ENCODE assay signal across 1 cellular context in genomic region chr17:68205251-68205807, GRCh38.
TF ChIP-seq lines count a peak whose summit lies in the region.

No MANE protein-coding gene starts in this region.

TF ChIP-seq in HepG2, 621 proteins besides CTCF, POLR2A, EP300 and RAD21 (continued from another document and continues in another):
- TF ChIP-seq ZNF878 (CRISPR knock-in tag; IDR thresholded peaks at IDR 0.05) (peak; percentile 59; the same call in 1 of the 2 replicates), ATAD3A (CRISPR knock-in tag; IDR thresholded peaks at IDR 0.05) (no peak), HBP1 (CRISPR knock-in tag; IDR thresholded peaks at IDR 0.05; ENCODE audit: low read depth) (peak; percentile 83), KLF13 (CRISPR knock-in tag; IDR thresholded peaks at IDR 0.05) (no peak), MXI1 (IDR thresholded peaks at IDR 0.05; ENCODE audit: borderline replicate concordance, low read depth, low read length) (no peak; the same call in 2 of the 3 replicates), BRF2 (CRISPR knock-in tag; IDR thresholded peaks at IDR 0.05) (peak; percentile 75; the same call in 1 of the 2 replicates), MTF2 (CRISPR knock-in tag; IDR thresholded peaks at IDR 0.05; ENCODE audit: borderline replicate concordance) (no peak; the same call in 1 of the 2 replicates), SAFB2 (CRISPR knock-in tag; IDR thresholded peaks at IDR 0.05; ENCODE audit: borderline replicate concordance, low read depth) (no peak; the same call in 1 of the 2 replicates), ZNF136 (CRISPR knock-in tag; IDR thresholded peaks at IDR 0.05; ENCODE audit: low read depth) (no peak), TBX3 (IDR thresholded peaks at IDR 0.05; ENCODE audit: borderline replicate concordance) (no peak), GABPB1 (CRISPR knock-in tag; IDR thresholded peaks at IDR 0.05) (peak; percentile 77), ZFY (CRISPR knock-in tag; IDR thresholded peaks at IDR 0.05) (peak; percentile 78), ZNF605 (CRISPR knock-in tag; IDR thresholded peaks at IDR 0.05) (peak; percentile 60; the same call in 1 of the 2 replicates), ZKSCAN8 (CRISPR knock-in tag; IDR thresholded peaks at IDR 0.05; ENCODE audit: borderline replicate concordance) (no peak; the same call in 1 of the 2 replicates), ZNF383 (CRISPR knock-in tag; IDR thresholded peaks at IDR 0.05; ENCODE audit: borderline replicate concordance) (no peak), MIXL1 (CRISPR knock-in tag; IDR thresholded peaks at IDR 0.05) (peak; percentile 68), RNF2 (conservative IDR thresholded peaks at IDR 0.05; ENCODE audit: low read depth) (peak; percentile 82), KLF9 (CRISPR knock-in tag; IDR thresholded peaks at IDR 0.05; ENCODE audit: low read depth) (no peak), NR2C2 (CRISPR knock-in tag; IDR thresholded peaks at IDR 0.05; ENCODE audit: borderline replicate concordance) (no peak), HOXD1 (CRISPR knock-in tag; IDR thresholded peaks at IDR 0.05) (peak; percentile 46; the same call in 1 of the 2 replicates), GRHL1 (CRISPR knock-in tag; conservative IDR thresholded peaks at IDR 0.05) (no peak), ZNF543 (CRISPR knock-in tag; IDR thresholded peaks at IDR 0.05) (no peak; the same call in 1 of the 2 replicates), HDAC1 (CRISPR knock-in tag; IDR thresholded peaks at IDR 0.05) (peak; percentile 91), ZNF773 (CRISPR knock-in tag; IDR thresholded peaks at IDR 0.05; ENCODE audit: borderline replicate concordance) (no peak; the same call in 1 of the 2 replicates), FOXC1 (CRISPR knock-in tag; IDR thresholded peaks at IDR 0.05; ENCODE audit: borderline replicate concordance) (peak; percentile 82; the same call in 1 of the 2 replicates), ZNF737 (CRISPR knock-in tag; IDR thresholded peaks at IDR 0.05; ENCODE audit: borderline replicate concordance) (no peak), MYC (CRISPR knock-in tag; IDR thresholded peaks at IDR 0.05; ENCODE audit: borderline replicate concordance) (peak; percentile 88), RFX5 (IDR thresholded peaks at IDR 0.05; ENCODE audit: low read depth, low read length) (peak; percentile 33; the same call in 1 of the 2 replicates), POGK (CRISPR knock-in tag; conservative IDR thresholded peaks at IDR 0.05) (peak; percentile 86), HDAC2 (CRISPR knock-in tag; IDR thresholded peaks at IDR 0.05) (peak; percentile 77), JUNB (CRISPR knock-in tag; IDR thresholded peaks at IDR 0.05; ENCODE audit: borderline replicate concordance) (no peak)
- TF ChIP-seq, protein P1, sequence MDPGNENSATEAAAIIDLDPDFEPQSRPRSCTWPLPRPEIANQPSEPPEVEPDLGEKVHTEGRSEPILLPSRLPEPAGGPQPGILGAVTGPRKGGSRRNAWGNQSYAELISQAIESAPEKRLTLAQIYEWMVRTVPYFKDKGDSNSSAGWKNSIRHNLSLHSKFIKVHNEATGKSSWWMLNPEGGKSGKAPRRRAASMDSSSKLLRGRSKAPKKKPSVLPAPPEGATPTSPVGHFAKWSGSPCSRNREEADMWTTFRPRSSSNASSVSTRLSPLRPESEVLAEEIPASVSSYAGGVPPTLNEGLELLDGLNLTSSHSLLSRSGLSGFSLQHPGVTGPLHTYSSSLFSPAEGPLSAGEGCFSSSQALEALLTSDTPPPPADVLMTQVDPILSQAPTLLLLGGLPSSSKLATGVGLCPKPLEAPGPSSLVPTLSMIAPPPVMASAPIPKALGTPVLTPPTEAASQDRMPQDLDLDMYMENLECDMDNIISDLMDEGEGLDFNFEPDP (CRISPR knock-in tag; conservative IDR thresholded peaks at IDR 0.05) = no peak
- TF ChIP-seq, protein P2, sequence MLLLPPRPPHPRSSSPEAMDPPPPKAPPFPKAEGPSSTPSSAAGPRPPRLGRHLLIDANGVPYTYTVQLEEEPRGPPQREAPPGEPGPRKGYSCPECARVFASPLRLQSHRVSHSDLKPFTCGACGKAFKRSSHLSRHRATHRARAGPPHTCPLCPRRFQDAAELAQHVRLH (CRISPR knock-in tag; IDR thresholded peaks at IDR 0.05; ENCODE audit: borderline replicate concordance, low read depth) = peak; percentile 90; the same call in 1 of the 2 replicates
- TF ChIP-seq, protein P3, sequence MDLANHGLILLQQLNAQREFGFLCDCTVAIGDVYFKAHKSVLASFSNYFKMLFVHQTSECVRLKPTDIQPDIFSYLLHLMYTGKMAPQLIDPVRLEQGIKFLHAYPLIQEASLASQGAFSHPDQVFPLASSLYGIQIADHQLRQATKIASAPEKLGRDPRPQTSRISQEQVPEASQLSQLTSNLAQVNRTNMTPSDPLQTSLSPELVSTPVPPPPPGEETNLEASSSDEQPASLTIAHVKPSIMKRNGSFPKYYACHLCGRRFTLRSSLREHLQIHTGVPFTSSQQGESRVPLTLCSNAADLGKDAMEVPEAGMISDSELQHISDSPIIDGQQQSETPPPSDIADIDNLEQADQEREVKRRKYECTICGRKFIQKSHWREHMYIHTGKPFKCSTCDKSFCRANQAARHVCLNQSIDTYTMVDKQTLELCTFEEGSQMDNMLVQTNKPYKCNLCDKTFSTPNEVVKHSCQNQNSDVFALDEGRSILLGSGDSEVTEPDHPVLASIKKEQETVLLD (CRISPR knock-in tag; IDR thresholded peaks at IDR 0.05; ENCODE audit: low read depth) = 0 out of 2 replicates have a peak, but pooled peaks have one; percentile 61
- TF ChIP-seq, protein P4, sequence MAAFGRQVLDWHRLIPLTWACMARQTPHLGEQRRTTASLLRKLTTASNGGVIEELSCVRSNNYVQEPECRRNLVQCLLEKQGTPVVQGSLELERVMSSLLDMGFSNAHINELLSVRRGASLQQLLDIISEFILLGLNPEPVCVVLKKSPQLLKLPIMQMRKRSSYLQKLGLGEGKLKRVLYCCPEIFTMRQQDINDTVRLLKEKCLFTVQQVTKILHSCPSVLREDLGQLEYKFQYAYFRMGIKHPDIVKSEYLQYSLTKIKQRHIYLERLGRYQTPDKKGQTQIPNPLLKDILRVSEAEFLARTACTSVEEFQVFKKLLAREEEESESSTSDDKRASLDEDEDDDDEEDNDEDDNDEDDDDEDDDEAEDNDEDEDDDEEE (CRISPR knock-in tag; IDR thresholded peaks at IDR 0.05) = no peak
- TF ChIP-seq, protein P5, sequence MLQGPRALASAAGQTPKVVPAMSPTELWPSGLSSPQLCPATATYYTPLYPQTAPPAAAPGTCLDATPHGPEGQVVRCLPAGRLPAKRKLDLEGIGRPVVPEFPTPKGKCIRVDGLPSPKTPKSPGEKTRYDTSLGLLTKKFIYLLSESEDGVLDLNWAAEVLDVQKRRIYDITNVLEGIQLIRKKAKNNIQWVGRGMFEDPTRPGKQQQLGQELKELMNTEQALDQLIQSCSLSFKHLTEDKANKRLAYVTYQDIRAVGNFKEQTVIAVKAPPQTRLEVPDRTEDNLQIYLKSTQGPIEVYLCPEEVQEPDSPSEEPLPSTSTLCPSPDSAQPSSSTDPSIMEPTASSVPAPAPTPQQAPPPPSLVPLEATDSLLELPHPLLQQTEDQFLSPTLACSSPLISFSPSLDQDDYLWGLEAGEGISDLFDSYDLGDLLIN (CRISPR knock-in tag; IDR thresholded peaks at IDR 0.05; ENCODE audit: borderline replicate concordance) = no peak
- TF ChIP-seq, protein P6, sequence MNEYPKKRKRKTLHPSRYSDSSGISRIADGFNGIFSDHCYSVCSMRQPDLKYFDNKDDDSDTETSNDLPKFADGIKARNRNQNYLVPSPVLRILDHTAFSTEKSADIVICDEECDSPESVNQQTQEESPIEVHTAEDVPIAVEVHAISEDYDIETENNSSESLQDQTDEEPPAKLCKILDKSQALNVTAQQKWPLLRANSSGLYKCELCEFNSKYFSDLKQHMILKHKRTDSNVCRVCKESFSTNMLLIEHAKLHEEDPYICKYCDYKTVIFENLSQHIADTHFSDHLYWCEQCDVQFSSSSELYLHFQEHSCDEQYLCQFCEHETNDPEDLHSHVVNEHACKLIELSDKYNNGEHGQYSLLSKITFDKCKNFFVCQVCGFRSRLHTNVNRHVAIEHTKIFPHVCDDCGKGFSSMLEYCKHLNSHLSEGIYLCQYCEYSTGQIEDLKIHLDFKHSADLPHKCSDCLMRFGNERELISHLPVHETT (CRISPR knock-in tag; conservative IDR thresholded peaks at IDR 0.05) = peak; percentile 54; the same call in 1 of the 2 replicates
- TF ChIP-seq, protein P7, sequence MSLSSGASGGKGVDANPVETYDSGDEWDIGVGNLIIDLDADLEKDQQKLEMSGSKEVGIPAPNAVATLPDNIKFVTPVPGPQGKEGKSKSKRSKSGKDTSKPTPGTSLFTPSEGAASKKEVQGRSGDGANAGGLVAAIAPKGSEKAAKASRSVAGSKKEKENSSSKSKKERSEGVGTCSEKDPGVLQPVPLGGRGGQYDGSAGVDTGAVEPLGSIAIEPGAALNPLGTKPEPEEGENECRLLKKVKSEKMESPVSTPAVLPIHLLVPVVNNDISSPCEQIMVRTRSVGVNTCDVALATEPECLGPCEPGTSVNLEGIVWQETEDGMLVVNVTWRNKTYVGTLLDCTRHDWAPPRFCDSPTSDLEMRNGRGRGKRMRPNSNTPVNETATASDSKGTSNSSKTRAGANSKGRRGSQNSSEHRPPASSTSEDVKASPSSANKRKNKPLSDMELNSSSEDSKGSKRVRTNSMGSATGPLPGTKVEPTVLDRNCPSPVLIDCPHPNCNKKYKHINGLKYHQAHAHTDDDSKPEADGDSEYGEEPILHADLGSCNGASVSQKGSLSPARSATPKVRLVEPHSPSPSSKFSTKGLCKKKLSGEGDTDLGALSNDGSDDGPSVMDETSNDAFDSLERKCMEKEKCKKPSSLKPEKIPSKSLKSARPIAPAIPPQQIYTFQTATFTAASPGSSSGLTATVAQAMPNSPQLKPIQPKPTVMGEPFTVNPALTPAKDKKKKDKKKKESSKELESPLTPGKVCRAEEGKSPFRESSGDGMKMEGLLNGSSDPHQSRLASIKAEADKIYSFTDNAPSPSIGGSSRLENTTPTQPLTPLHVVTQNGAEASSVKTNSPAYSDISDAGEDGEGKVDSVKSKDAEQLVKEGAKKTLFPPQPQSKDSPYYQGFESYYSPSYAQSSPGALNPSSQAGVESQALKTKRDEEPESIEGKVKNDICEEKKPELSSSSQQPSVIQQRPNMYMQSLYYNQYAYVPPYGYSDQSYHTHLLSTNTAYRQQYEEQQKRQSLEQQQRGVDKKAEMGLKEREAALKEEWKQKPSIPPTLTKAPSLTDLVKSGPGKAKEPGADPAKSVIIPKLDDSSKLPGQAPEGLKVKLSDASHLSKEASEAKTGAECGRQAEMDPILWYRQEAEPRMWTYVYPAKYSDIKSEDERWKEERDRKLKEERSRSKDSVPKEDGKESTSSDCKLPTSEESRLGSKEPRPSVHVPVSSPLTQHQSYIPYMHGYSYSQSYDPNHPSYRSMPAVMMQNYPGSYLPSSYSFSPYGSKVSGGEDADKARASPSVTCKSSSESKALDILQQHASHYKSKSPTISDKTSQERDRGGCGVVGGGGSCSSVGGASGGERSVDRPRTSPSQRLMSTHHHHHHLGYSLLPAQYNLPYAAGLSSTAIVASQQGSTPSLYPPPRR (CRISPR knock-in tag; IDR thresholded peaks at IDR 0.05; ENCODE audit: borderline replicate concordance) = no peak
- TF ChIP-seq, protein P8, sequence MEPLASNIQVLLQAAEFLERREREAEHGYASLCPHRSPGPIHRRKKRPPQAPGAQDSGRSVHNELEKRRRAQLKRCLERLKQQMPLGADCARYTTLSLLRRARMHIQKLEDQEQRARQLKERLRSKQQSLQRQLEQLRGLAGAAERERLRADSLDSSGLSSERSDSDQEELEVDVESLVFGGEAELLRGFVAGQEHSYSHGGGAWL (CRISPR knock-in tag; IDR thresholded peaks at IDR 0.05) = peak; percentile 60
- TF ChIP-seq, protein P9, sequence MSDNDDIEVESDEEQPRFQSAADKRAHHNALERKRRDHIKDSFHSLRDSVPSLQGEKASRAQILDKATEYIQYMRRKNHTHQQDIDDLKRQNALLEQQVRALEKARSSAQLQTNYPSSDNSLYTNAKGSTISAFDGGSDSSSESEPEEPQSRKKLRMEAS (IDR thresholded peaks at IDR 0.05) = peak; percentile 87
